In genomic region chr10:102914781-102915180, GRCh38 we compare ENCODE assay signal across 28 cellular contexts. TPM values are rescaled to one million over a fixed set of nuclear protein-coding genes. Genes with fewer than 3 reads are reported as not detected.
"Had no signal": no experiment of that assay in that cellular context is flagged by ENCODE, and none has a peak within 500 bp of the region (broad histone marks: within the 10 kb centered on the region; RNA-seq: fewer than 3 reads in every experiment).

No MANE protein-coding gene starts in this region.

- H3K4me3 Mint-ChIP-seq: activated T-cell treated with anti-CD3 and anti-CD28 coated beads, Interleukin-2, amount 50 U/mL, for 4 hours; endodermal cell; naive thymus-derived CD8-positive, alpha-beta T cell; stimulated activated memory B cell treated with anti-CD40 and anti-IgM and Interleukin-4, amounts not matched to agents 10 μg/mL and 1 μg/mL and 100 μg/mL, for 72 hours had no signal

- H3K9me3 ChIP-seq: esophagus squamous epithelium, heart right ventricle, left lung, lower lobe of right lung, right atrium auricular region, stomach, thyroid gland, upper lobe of left lung, vagina had no signal

- H3K27me3 ChIP-seq: right atrium auricular region, stomach, thyroid gland, upper lobe of left lung, vagina had no signal

- H3K4me2 ChIP-seq: smooth muscle cell had no signal

- H3K27ac ChIP-seq: esophagus squamous epithelium, heart right ventricle, left lung, lower lobe of right lung, right atrium auricular region, stomach, thyroid gland, upper lobe of left lung, vagina had no signal

- H3K36me3 Mint-ChIP-seq: naive thymus-derived CD8-positive, alpha-beta T cell; stimulated activated memory B cell treated with anti-CD40 and anti-IgM and Interleukin-4, amounts not matched to agents 10 μg/mL and 1 μg/mL and 100 μg/mL, for 72 hours had no signal

- ATAC-seq: activated T-cell treated with anti-CD3 and anti-CD28 coated beads, Interleukin-2, amount 50 U/mL, for 4 hours; heart right ventricle; left lung; lower lobe of right lung; naive thymus-derived CD8-positive, alpha-beta T cell; stimulated activated memory B cell treated with anti-CD40 and anti-IgM and Interleukin-4, amounts not matched to agents 10 μg/mL and 1 μg/mL and 100 μg/mL, for 72 hours had no signal

- H3K4me3 ChIP-seq: esophagus squamous epithelium, heart right ventricle, left lung, lower lobe of right lung, right atrium auricular region, smooth muscle cell, stomach, thyroid gland, upper lobe of left lung, vagina had no signal

- H3K27ac Mint-ChIP-seq: endodermal cell; stimulated activated memory B cell treated with anti-CD40 and anti-IgM and Interleukin-4, amounts not matched to agents 10 μg/mL and 1 μg/mL and 100 μg/mL, for 72 hours had no signal

- DNase-seq: activated CD4-positive, alpha-beta T cell treated with anti-CD3 and anti-CD28 coated beads, Interleukin-2, amount 50 U/mL, for 4 hours; activated CD4-positive, CD25-positive, alpha-beta regulatory T cell treated with anti-CD3 and anti-CD28 coated beads, Interleukin-2, amount 50 U/mL, for 72 hours; activated naive CD4-positive, alpha-beta T cell; activated T-cell treated with anti-CD3 and anti-CD28 coated beads, Interleukin-2, amount 50 U/mL, for 4 hours; amniotic stem cell; caudate nucleus; cortex of kidney; endodermal cell; esophagus squamous epithelium; foreskin melanocyte; heart right ventricle; kidney glomerular epithelial cell; left lung; lower lobe of right lung; mesenchymal stem cell; naive thymus-derived CD8-positive, alpha-beta T cell; stimulated activated CD4-positive, alpha-beta T cell treated with anti-CD3 and anti-CD28 coated beads, Interleukin-1b, Interleukin-23, amount 100 ng/mL, for 48 hours; stimulated activated CD4-positive, alpha-beta T cell treated with anti-CD3 and anti-CD28 coated beads, Interleukin-4, amount 100 ng/mL, for 4 hours; stimulated activated CD8-positive, alpha-beta memory T cell treated with anti-CD3 and anti-CD28 coated beads, Interleukin-4, amount 100 ng/mL, for 48 hours; stomach; T1000; thyroid gland; upper lobe of left lung had no signal

- H3K9me3 Mint-ChIP-seq: activated T-cell treated with anti-CD3 and anti-CD28 coated beads, Interleukin-2, amount 50 U/mL, for 4 hours; naive thymus-derived CD8-positive, alpha-beta T cell; stimulated activated memory B cell treated with anti-CD40 and anti-IgM and Interleukin-4, amounts not matched to agents 10 μg/mL and 1 μg/mL and 100 μg/mL, for 72 hours had no signal

- H3K36me3 ChIP-seq: esophagus squamous epithelium, heart right ventricle, left lung, lower lobe of right lung, right atrium auricular region, stomach, thyroid gland, upper lobe of left lung, vagina had no signal

RNA-seq across cellular contexts. Expression of gene AS3MT, which starts 45.5 kb away (rescaled TPM):
- total RNA-seq: T-helper 1 cell treated with Interleukin-12 subunit alpha and Interleukin-12 subunit beta and Interleukin-4 antibody, amounts not matched to agents 30 ng/mL and 1 ng/mL, for 36 hours had no signal
- polyA plus RNA-seq: naive thymus-derived CD8-positive, alpha-beta T cell had no signal
